ENCODE assay signal across 8 cellular contexts in genomic region chr13:110138009-110138699, GRCh38.
A peak's percentile ranks its signal among the peaks of the same experiment; 100 is the strongest.
DNase-seq lines count a peak whose midpoint lies in the region; ATAC-seq and TF ChIP-seq lines count a peak whose summit lies in the region.

No MANE protein-coding gene starts in this region.

- TF ChIP-seq CTCF in GM13977 (IDR thresholded peaks at IDR 0.05; ENCODE audit: extremely low read depth, insufficient read depth, missing control alignments) (no peak), WTC11 (IDR thresholded peaks at IDR 0.05) (no peak)

- H3K27me3 Mint-ChIP-seq in WTC11 (ENCODE audit: low read depth), result peaks cover 36% of the 10 kb centered on the region

- ATAC-seq in HG02759 (IDR thresholded peaks at IDR 0.05; ENCODE audit: unreplicated experiment), result peak; percentile 78
- ATAC-seq in WTC11, result peak; percentile 68

- POLR2A ChIA-PET in WTC11 (lab: Charles Lee), result no interaction called here

- H3K27ac Mint-ChIP-seq in WTC11, result no peak overlapping the region

- peak; percentile 73 for DNase-seq in GM13977 (ENCODE audit: low spot score)
- DNase-seq in NCI-H128 (lab: John Stamatoyannopoulos, UW; ENCODE audit: unreplicated experiment), result peak; percentile 25
- peak; percentile 44 for DNase-seq in WTC11 (ENCODE audit: low spot score)
- peak; percentile 40 for DNase-seq in central memory CD4-positive, alpha-beta T cell
- DNase-seq in kidney tubule cell (ENCODE audit: low spot score), result peak; percentile 89
- DNase-seq in stimulated activated CD4-positive, alpha-beta T cell treated with anti-CD3 and anti-CD28 coated beads, Interleukin-15, amount 100 ng/mL, for 48 hours (ENCODE audit: low read depth in 2 of 2), result peak; percentile 60 to 68
- no peak for DNase-seq in cerebellar nuclear complex (lab: John Stamatoyannopoulos, UW)

- peak overlapping the region; percentile 87 for H3K4me3 Mint-ChIP-seq in WTC11

- in situ Hi-C loops in GM13977 (cut with MboI; ENCODE audit: low pct_unique_long_range_greater_than_20kb, low sequenced_read_pairs, unreplicated experiment), result no loop called here

- CTCF ChIA-PET in WTC11 (lab: Charles Lee), result no interaction called here

- peaks cover 41% of the 10 kb centered on the region for H3K4me1 Mint-ChIP-seq in WTC11

- H3K9me3 Mint-ChIP-seq in WTC11, result 0 out of 2 replicates have a peak, but pooled peaks cover 6% of the 10 kb centered on the region

- no peaks in the 10 kb centered on the region for H3K36me3 Mint-ChIP-seq in WTC11

TF ChIP-seq in WTC11, 78 proteins besides CTCF, POLR2A, EP300 and RAD21:
- TF ChIP-seq ZNF423 (CRISPR knock-in tag; IDR thresholded peaks at IDR 0.05), result peak; percentile 62; the same call in 1 of the 2 replicates
- TF ChIP-seq NFATC4 (CRISPR knock-in tag; IDR thresholded peaks at IDR 0.05), result no peak
- TF ChIP-seq ARID4B (CRISPR knock-in tag; IDR thresholded peaks at IDR 0.05; ENCODE audit: borderline replicate concordance), result 0 out of 2 replicates have a peak, but pooled peaks have one; percentile 41
- 0 out of 2 replicates have a peak, but pooled peaks have one; percentile 27 for TF ChIP-seq ETV6 (CRISPR knock-in tag; IDR thresholded peaks at IDR 0.05)
- 0 out of 2 replicates have a peak, but pooled peaks have one; percentile 35 for TF ChIP-seq HMGXB4 (CRISPR knock-in tag; IDR thresholded peaks at IDR 0.05)
- TF ChIP-seq, protein P1, sequence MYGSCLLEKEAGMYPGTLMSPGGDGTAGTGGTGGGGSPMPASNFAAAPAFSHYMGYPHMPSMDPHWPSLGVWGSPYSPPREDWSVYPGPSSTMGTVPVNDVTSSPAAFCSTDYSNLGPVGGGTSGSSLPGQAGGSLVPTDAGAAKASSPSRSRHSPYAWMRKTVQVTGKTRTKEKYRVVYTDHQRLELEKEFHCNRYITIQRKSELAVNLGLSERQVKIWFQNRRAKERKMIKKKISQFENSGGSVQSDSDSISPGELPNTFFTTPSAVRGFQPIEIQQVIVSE (CRISPR knock-in tag; IDR thresholded peaks at IDR 0.05; ENCODE audit: borderline replicate concordance), result no peak
- TF ChIP-seq SP1 (CRISPR knock-in tag; conservative IDR thresholded peaks at IDR 0.05), result peak; percentile 50; the same call in 1 of the 2 replicates
- no peak for TF ChIP-seq ATF3 (CRISPR knock-in tag; conservative IDR thresholded peaks at IDR 0.05)
- TF ChIP-seq, protein P2, sequence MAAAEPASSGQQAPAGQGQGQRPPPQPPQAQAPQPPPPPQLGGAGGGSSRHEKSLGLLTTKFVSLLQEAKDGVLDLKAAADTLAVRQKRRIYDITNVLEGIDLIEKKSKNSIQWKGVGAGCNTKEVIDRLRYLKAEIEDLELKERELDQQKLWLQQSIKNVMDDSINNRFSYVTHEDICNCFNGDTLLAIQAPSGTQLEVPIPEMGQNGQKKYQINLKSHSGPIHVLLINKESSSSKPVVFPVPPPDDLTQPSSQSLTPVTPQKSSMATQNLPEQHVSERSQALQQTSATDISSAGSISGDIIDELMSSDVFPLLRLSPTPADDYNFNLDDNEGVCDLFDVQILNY (CRISPR knock-in tag; IDR thresholded peaks at IDR 0.05), result peak; percentile 79; the same call in 1 of the 2 replicates
- TF ChIP-seq, protein P3, sequence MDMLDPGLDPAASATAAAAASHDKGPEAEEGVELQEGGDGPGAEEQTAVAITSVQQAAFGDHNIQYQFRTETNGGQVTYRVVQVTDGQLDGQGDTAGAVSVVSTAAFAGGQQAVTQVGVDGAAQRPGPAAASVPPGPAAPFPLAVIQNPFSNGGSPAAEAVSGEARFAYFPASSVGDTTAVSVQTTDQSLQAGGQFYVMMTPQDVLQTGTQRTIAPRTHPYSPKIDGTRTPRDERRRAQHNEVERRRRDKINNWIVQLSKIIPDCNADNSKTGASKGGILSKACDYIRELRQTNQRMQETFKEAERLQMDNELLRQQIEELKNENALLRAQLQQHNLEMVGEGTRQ (CRISPR knock-in tag; IDR thresholded peaks at IDR 0.05), result peak; percentile 40; the same call in 1 of the 2 replicates

Comparison
In these comparisons a context has a peak if more than half of its experiments do, and no peak if none do; other contexts are left out.
1. DNase-seq: peak in GM13977 (single experiment), NCI-H128 (single experiment), WTC11 (single experiment), central memory CD4-positive, alpha-beta T cell (single experiment), kidney tubule cell (single experiment) and stimulated activated CD4-positive, alpha-beta T cell treated with anti-CD3 and anti-CD28 coated beads, Interleukin-15, amount 100 ng/mL, for 48 hours (2 of 2); none in cerebellar nuclear complex (0 of 2).